12 cellular contexts compared by ENCODE assay signal in the genomic region with DNA sequence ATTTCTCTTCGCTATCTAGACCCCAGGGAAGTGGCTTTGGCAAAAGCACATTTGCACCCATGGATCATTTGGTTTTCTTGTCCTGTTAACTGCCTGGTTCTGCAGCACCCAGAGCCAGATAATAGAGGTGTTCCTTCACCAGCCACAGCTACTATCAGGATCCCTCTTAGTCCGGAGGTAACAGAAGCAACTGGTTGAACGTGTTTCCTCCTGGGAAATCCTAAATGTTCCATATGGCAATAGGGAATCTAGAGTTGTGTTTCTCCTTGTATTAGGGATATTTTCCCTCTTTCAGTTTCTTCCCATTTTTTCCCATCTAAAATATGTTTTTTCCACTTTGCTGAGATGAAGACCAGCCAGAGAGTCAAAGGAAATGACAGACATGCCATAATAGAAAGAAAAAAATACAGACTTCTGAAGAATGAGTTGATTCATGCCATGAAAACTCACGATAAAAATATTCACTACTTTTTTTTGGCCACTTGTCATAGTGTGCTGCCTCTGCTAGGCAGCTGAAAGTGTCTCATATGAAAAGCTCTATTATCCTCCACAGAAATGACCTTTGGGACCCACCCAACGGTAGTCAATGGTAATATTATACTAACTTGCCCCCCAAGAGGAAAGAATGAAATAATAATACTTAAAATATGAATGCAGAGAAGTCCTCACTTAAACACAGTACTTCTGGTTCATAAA.
A peak's percentile ranks its signal among the peaks of the same experiment; 100 is the strongest.
DNase-seq lines count a peak whose midpoint lies in the region; ATAC-seq and TF ChIP-seq lines count a peak whose summit lies in the region.
"Had no signal": no experiment of that assay in that cellular context is flagged by ENCODE, and none has a peak within 500 bp of the region (broad histone marks: within the 10 kb centered on the region; RNA-seq: fewer than 3 reads in every experiment).

No MANE protein-coding gene starts in this region.

- H3K79me2 ChIP-seq in osteoblast (ENCODE audit: insufficient read depth, low read length): no peaks in the 10 kb centered on the region

- H3K27me3 ChIP-seq in osteoblast (ENCODE audit: insufficient read depth, low read length): no peaks in the 10 kb centered on the region
- H3K27me3 ChIP-seq: BE2C had no signal

- H3K4me1 ChIP-seq in osteoblast (ENCODE audit: insufficient read depth, low read length): peaks cover 17% of the 10 kb centered on the region

- no peaks in the 10 kb centered on the region for H3K36me3 ChIP-seq in osteoblast (ENCODE audit: insufficient read depth, low read length)
- H3K36me3 ChIP-seq: BE2C had no signal

- H3K4me3 ChIP-seq in AG10803 (ENCODE audit: low read length) (no peak overlapping the region), osteoblast (ENCODE audit: insufficient read depth, low read length) (peak overlapping the region; percentile 4)

- no peaks in the 10 kb centered on the region for H4K20me1 ChIP-seq in osteoblast (ENCODE audit: insufficient read depth, low read length)

- H3K4me2 ChIP-seq in osteoblast (ENCODE audit: insufficient read depth, low read length): peak overlapping the region; percentile 64

- ATAC-seq in activated CD4-positive, CD25-positive, alpha-beta regulatory T cell treated with anti-CD3 and anti-CD28 coated beads, Interleukin-2, amount 50 U/mL, for 24 hours: no peak

- peak overlapping the region; percentile 93 for H3K27ac ChIP-seq in epithelial cell of prostate
- peak overlapping the region; percentile 94 for H3K27ac ChIP-seq in osteoblast (ENCODE audit: low read depth, low read length)

- DNase-seq in AG10803 (ENCODE audit: low read depth) (peak; percentile 57), RPMI7951 (ENCODE audit: low read depth) (peak; percentile 57), epithelial cell of prostate (ENCODE audit: low read depth, low spot score) (no peak), osteoblast (ENCODE audit: insufficient read length, low spot score, missing footprints) (no peak), NCI-H345 treated with DMSO at 0.1 percent for 48 hours (lab: John Stamatoyannopoulos, UW; ENCODE audit: unreplicated experiment) (no peak), NCI-H1436 treated with DMSO at 0.1 percent for 48 hours (lab: John Stamatoyannopoulos, UW) (no peak)
- no peak for DNase-seq in stimulated activated CD4-positive, alpha-beta T cell treated with anti-CD3 and anti-CD28 coated beads, Interleukin-4, amount 100 ng/mL, for 24 hours
- DNase-seq: activated naive CD4-positive, alpha-beta T cell treated with anti-CD3 and anti-CD28 coated beads for 36 hours; cortex of kidney; DND-41 had no signal

- H2AFZ ChIP-seq in osteoblast (ENCODE audit: low read length): no peak overlapping the region

- TF ChIP-seq CTCF in AG10803 (conservative IDR thresholded peaks at IDR 0.05; ENCODE audit: low read length): no peak
- TF ChIP-seq CTCF in osteoblast (IDR thresholded peaks at IDR 0.05; ENCODE audit: extremely low read depth, low read depth, low read length): no peak

- H3K9me3 ChIP-seq in osteoblast (ENCODE audit: low read depth, low read length): no peaks in the 10 kb centered on the region
- H3K9me3 ChIP-seq: BE2C had no signal

Comparison
In these comparisons a context has a peak if more than half of its experiments do, and no peak if none do; other contexts are left out.
1. DNase-seq: peak in AG10803 (single experiment) and RPMI7951 (single experiment); none in epithelial cell of prostate (single experiment), osteoblast (single experiment), NCI-H345 treated with DMSO at 0.1 percent for 48 hours (single experiment), stimulated activated CD4-positive, alpha-beta T cell treated with anti-CD3 and anti-CD28 coated beads, Interleukin-4, amount 100 ng/mL, for 24 hours (single experiment) and NCI-H1436 treated with DMSO at 0.1 percent for 48 hours (single experiment).